Comparison of ENCODE assay signal across 13 cellular contexts in the genomic region with DNA sequence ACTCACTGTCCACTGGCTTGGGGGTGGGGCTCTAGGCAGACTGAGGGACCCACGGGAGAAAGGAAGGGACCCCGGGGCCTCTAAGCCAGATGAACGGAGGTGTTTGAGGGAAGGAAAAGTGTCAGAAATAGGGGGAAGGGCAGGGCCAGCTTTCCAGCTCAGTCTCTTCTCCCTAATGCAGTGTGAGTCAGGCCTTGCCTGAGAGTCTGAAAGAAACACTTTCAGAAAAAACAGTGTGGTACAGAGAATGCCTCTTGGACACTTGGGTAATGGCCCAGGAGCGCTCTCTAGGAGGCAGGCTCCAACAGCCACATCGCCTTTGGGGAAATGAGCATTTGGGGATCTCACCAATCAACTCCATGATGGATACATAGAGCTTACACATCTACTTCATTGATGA.
"Had no signal": no experiment of that assay in that cellular context is flagged by ENCODE, and none has a peak within 500 bp of the region (broad histone marks: within the 10 kb centered on the region; RNA-seq: fewer than 3 reads in every experiment).

No MANE protein-coding gene starts in this region.

- DNase-seq: activated CD4-positive, alpha-beta T cell treated with anti-CD3 and anti-CD28 coated beads for 48 hours; left lung; mesenchymal stem cell; nephron progenitor cell; sigmoid colon; SK-N-SH; stimulated activated CD4-positive, alpha-beta T cell treated with anti-CD3 and anti-CD28 coated beads, Interleukin-12 subunit alpha, Interleukin-12 subunit beta, amount 100 ng/mL, for 4 hours; stimulated activated CD4-positive, alpha-beta T cell treated with anti-CD3 and anti-CD28 coated beads, Interleukin-2, amount 100 ng/mL, for 48 hours; stimulated activated naive CD8-positive, alpha-beta T cell treated with anti-CD3 and anti-CD28 coated beads, Interleukin-15, Interleukin-2, amounts not matched to agents 100 U/mL and 50 U/mL, for 24 hours; T-helper 1 cell had no signal

- H3K4me1 Mint-ChIP-seq: activated naive CD4-positive, alpha-beta T cell treated with anti-CD3 and anti-CD28 coated beads, Interleukin-2, amount 50 U/mL, for 24 hours; nephron progenitor cell had no signal

- H3K4me3 ChIP-seq: left lung, sigmoid colon, vagina had no signal

- H3K4me1 ChIP-seq: vagina had no signal

- H3K27me3 Mint-ChIP-seq: activated naive CD4-positive, alpha-beta T cell treated with anti-CD3 and anti-CD28 coated beads, Interleukin-2, amount 50 U/mL, for 24 hours; dendritic cell treated with granulocyte-macrophage colony-stimulating factor and Interleukin-4, amounts not matched to agents 40 ng/mL and 50 ng/mL, for 4 days had no signal

- H3K4me2 ChIP-seq: SK-N-SH had no signal

- ATAC-seq: left lung; stimulated activated naive CD8-positive, alpha-beta T cell treated with anti-CD3 and anti-CD28 coated beads, Interleukin-15, Interleukin-2, amounts not matched to agents 100 U/mL and 50 U/mL, for 24 hours had no signal

- H3K9me3 ChIP-seq: sigmoid colon, vagina had no signal

- H3K27ac ChIP-seq: left lung, vagina had no signal

- H3K9ac ChIP-seq: SK-N-SH had no signal

- H3K27me3 ChIP-seq: left lung, sigmoid colon, vagina had no signal

- H3K27ac Mint-ChIP-seq: activated naive CD4-positive, alpha-beta T cell treated with anti-CD3 and anti-CD28 coated beads, Interleukin-2, amount 50 U/mL, for 24 hours; dendritic cell treated with granulocyte-macrophage colony-stimulating factor and Interleukin-4, amounts not matched to agents 40 ng/mL and 50 ng/mL, for 4 days had no signal

- H3K4me3 Mint-ChIP-seq: activated naive CD4-positive, alpha-beta T cell treated with anti-CD3 and anti-CD28 coated beads, Interleukin-2, amount 50 U/mL, for 24 hours; dendritic cell treated with granulocyte-macrophage colony-stimulating factor and Interleukin-4, amounts not matched to agents 40 ng/mL and 50 ng/mL, for 4 days; nephron progenitor cell had no signal
